ENCODE assay signal across 1 cellular context in genomic region chr4:186726440-186727148, GRCh38.
TF ChIP-seq lines count a peak whose summit lies in the region.

No MANE protein-coding gene starts in this region.

TF ChIP-seq in HepG2, 621 proteins besides CTCF, POLR2A, EP300 and RAD21 (continued from another document and continues in another):
- TF ChIP-seq ZNF280B (CRISPR knock-in tag; IDR thresholded peaks at IDR 0.05; ENCODE audit: borderline replicate concordance) (no peak), KDM4B (CRISPR knock-in tag; IDR thresholded peaks at IDR 0.05) (peak; percentile 36; the same call in 1 of the 2 replicates), ZNF720 (CRISPR knock-in tag; IDR thresholded peaks at IDR 0.05) (no peak), MLLT10 (CRISPR knock-in tag; IDR thresholded peaks at IDR 0.05) (no peak), RBFOX2 (IDR thresholded peaks at IDR 0.05; ENCODE audit: low read depth, low read length) (peak; percentile 96), TEAD2 (CRISPR knock-in tag; IDR thresholded peaks at IDR 0.05) (no peak), ZNF691 (CRISPR knock-in tag; IDR thresholded peaks at IDR 0.05; ENCODE audit: borderline replicate concordance, low read depth) (peak; percentile 84; the same call in 1 of the 2 replicates), ZBTB43 (CRISPR knock-in tag; conservative IDR thresholded peaks at IDR 0.05) (no peak), ZNF577 (CRISPR knock-in tag; IDR thresholded peaks at IDR 0.05; ENCODE audit: borderline replicate concordance, low read depth) (no peak), ZNF354B (CRISPR knock-in tag; IDR thresholded peaks at IDR 0.05) (0 out of 2 replicates have a peak, but pooled peaks have one; percentile 75), ZBTB1 (CRISPR knock-in tag; IDR thresholded peaks at IDR 0.05; ENCODE audit: borderline replicate concordance) (no peak), ZKSCAN8 (CRISPR knock-in tag; IDR thresholded peaks at IDR 0.05; ENCODE audit: borderline replicate concordance) (no peak), BHLHE40 (IDR thresholded peaks at IDR 0.05; ENCODE audit: low read length) (no peak), HDAC1 (CRISPR knock-in tag; IDR thresholded peaks at IDR 0.05) (peak; percentile 65), EEA1 (CRISPR knock-in tag; IDR thresholded peaks at IDR 0.05; ENCODE audit: borderline replicate concordance) (no peak), HNF1A (IDR thresholded peaks at IDR 0.05; ENCODE audit: low read depth) (no peak), HNF1A (CRISPR knock-in tag; IDR thresholded peaks at IDR 0.05; ENCODE audit: borderline replicate concordance) (peak; percentile 60; the same call in 1 of the 2 replicates), HOXA3 (CRISPR knock-in tag; IDR thresholded peaks at IDR 0.05) (peak; percentile 80), ZNF407 (CRISPR knock-in tag; IDR thresholded peaks at IDR 0.05; ENCODE audit: not compliant biosample characterization) (peak; percentile 57), FUBP1 (CRISPR knock-in tag; IDR thresholded peaks at IDR 0.05; ENCODE audit: borderline replicate concordance) (no peak), ZHX1 (CRISPR knock-in tag; IDR thresholded peaks at IDR 0.05; ENCODE audit: low read depth) (no peak), WIZ (CRISPR knock-in tag; IDR thresholded peaks at IDR 0.05) (no peak), NFIC (IDR thresholded peaks at IDR 0.05; ENCODE audit: low read length) (no peak), ZBTB49 (CRISPR knock-in tag; IDR thresholded peaks at IDR 0.05; ENCODE audit: borderline replicate concordance) (no peak), ZNF431 (CRISPR knock-in tag; IDR thresholded peaks at IDR 0.05; ENCODE audit: borderline replicate concordance, low read depth) (0 out of 2 replicates have a peak, but pooled peaks have one; percentile 28), SP140L (CRISPR knock-in tag; IDR thresholded peaks at IDR 0.05; ENCODE audit: borderline replicate concordance) (no peak), FLYWCH1 (CRISPR knock-in tag; IDR thresholded peaks at IDR 0.05) (0 out of 2 replicates have a peak, but pooled peaks have one; percentile 58), SP5 (CRISPR knock-in tag; IDR thresholded peaks at IDR 0.05; ENCODE audit: borderline replicate concordance, low read depth) (peak; percentile 63), IRF2 (CRISPR knock-in tag; IDR thresholded peaks at IDR 0.05) (peak; percentile 68; the same call in 1 of the 2 replicates), THAP8 (CRISPR knock-in tag; IDR thresholded peaks at IDR 0.05; ENCODE audit: borderline replicate concordance) (no peak; the same call in 1 of the 2 replicates), ONECUT2 (CRISPR knock-in tag; IDR thresholded peaks at IDR 0.05) (no peak)
